ENCODE assay signal across 23 cellular contexts in genomic region chr6:56155634-56156141, GRCh38.
DNase-seq lines count a peak whose midpoint lies in the region; ATAC-seq, FAIRE-seq and TF ChIP-seq lines count a peak whose summit lies in the region.
"Had no signal": no experiment of that assay in that cellular context is flagged by ENCODE, and none has a peak within 500 bp of the region (broad histone marks: within the 10 kb centered on the region; RNA-seq: fewer than 3 reads in every experiment).

No MANE protein-coding gene starts in this region.

- TF ChIP-seq CTCF in HepG2 (CRISPR knock-in tag; IDR thresholded peaks at IDR 0.05) = no peak
- no peak for TF ChIP-seq CTCF in right lobe of liver (IDR thresholded peaks at IDR 0.05)
- no peak for TF ChIP-seq CTCF in endodermal cell (conservative IDR thresholded peaks at IDR 0.05)
- no peak for TF ChIP-seq CTCF in GM20000 (IDR thresholded peaks at IDR 0.05; ENCODE audit: extremely low read depth, missing control alignments)
- TF ChIP-seq CTCF in stomach (IDR thresholded peaks at IDR 0.05) = no peak

- no peak overlapping the region for H4K91ac ChIP-seq in mesenchymal stem cell (ENCODE audit: low read length)

- TF ChIP-seq EP300 in HepG2 (IDR thresholded peaks at IDR 0.05; ENCODE audit: low read depth in 2 of 2, low read length in 2 of 2) = no peak
- no peak for TF ChIP-seq EP300 in HepG2 (CRISPR knock-in tag; IDR thresholded peaks at IDR 0.05; ENCODE audit: borderline replicate concordance)
- no peak for TF ChIP-seq EP300 in stomach (IDR thresholded peaks at IDR 0.05)

- H2AK5ac ChIP-seq in mesenchymal stem cell (ENCODE audit: low read length, severe bottlenecking) = no peak overlapping the region

- peaks cover 19% of the 10 kb centered on the region for H3K27me3 Mint-ChIP-seq in endodermal cell (ENCODE audit: insufficient read depth)
- H3K27me3 Mint-ChIP-seq: B cell, IgD-negative memory B cell had no signal

- intact Hi-C loops in HepG2 (cut with micrococcal nuclease; ENCODE audit: unreplicated experiment) (loop anchor here (10.0 kb wide), 1 partner anchor 61 kb away; no protein-coding TSS in a partner anchor), right lobe of liver (cut with DNase I) (no loop called here), stomach (cut with DNase I; ENCODE audit: low total_unique reads) (no loop called here)

- H2BK5ac ChIP-seq in mesenchymal stem cell (ENCODE audit: low read depth, low read length, poor library complexity, severe bottlenecking) = no peak overlapping the region

- no peak overlapping the region for H3K14ac ChIP-seq in mesenchymal stem cell (ENCODE audit: low read length in 2 of 2)

- peaks cover 9% of the 10 kb centered on the region for H3K4me1 Mint-ChIP-seq in endodermal cell
- H3K4me1 Mint-ChIP-seq: B cell, IgD-negative memory B cell had no signal

- H3K23ac ChIP-seq in mesenchymal stem cell (ENCODE audit: low read length in 2 of 2) = no peak overlapping the region

- ATAC-seq in HepG2 = no peak
- ATAC-seq in right lobe of liver = no peak
- ATAC-seq: CD8-positive, alpha-beta T cell; GM23338 had no signal

- H3K79me1 ChIP-seq in mesenchymal stem cell (replicated peaks; ENCODE audit: low read length, poor library complexity, severe bottlenecking) = no peaks in the 10 kb centered on the region

- H3K79me2 ChIP-seq in HepG2 (ENCODE audit: insufficient read depth, low read length) = no peaks in the 10 kb centered on the region

- no peak overlapping the region for H2BK15ac ChIP-seq in mesenchymal stem cell (ENCODE audit: low read depth, poor library complexity, severe bottlenecking)

- no peak overlapping the region for H2BK12ac ChIP-seq in mesenchymal stem cell (ENCODE audit: low read length in 2 of 2)

- H3K18ac ChIP-seq in mesenchymal stem cell (ENCODE audit: low read depth in 1 of 2, low read length in 2 of 2) = peak overlapping the region in 1 of 2 experiments; percentile 62

- CTCF ChIA-PET in HepG2 (lab: Yijun Ruan, JAX; ENCODE audit: low intra/inter-chr PET ratio, low total read pairs) = no interaction called here

- H3K9me3 ChIP-seq in HepG2 (ENCODE audit: low read length) = peaks cover 8% of the 10 kb centered on the region
- H3K9me3 ChIP-seq in right lobe of liver = no peaks in the 10 kb centered on the region
- H3K9me3 ChIP-seq in endodermal cell (ENCODE audit: control insufficient read depth, low read length) = peaks cover 37% of the 10 kb centered on the region
- peaks cover 11% of the 10 kb centered on the region for H3K9me3 ChIP-seq in mesenchymal stem cell (ENCODE audit: control insufficient read depth, low read length)
- H3K9me3 ChIP-seq in stomach = peaks cover 0 to 29% (median 16%) of the 10 kb centered on the region in 4 donors

- H2BK120ac ChIP-seq in mesenchymal stem cell (ENCODE audit: low read depth, low read length) = no peak overlapping the region

- FAIRE-seq in HepG2 (lab: Jason Lieb, UNC) = no peak
- FAIRE-seq: G401.6, GM12891, GM18507, HTR-8/SVneo had no signal

- no TSS peak for BruUV-seq in HepG2 (replicated peaks; lab: Mats Ljungman, UMichigan)

- H4K20me1 ChIP-seq in HepG2 (ENCODE audit: insufficient read depth, low read length) = no peaks in the 10 kb centered on the region
- H4K20me1 ChIP-seq: BLaER1 treated with 17β-estradiol and CSF1 and Interleukin-3, amounts not matched to agents 10 nM and 100 nM had no signal

- WGBS in HepG2 (ENCODE audit: low lambda C conversion rate) = 5% methylated on average over 4 of the region's 4 CpGs
- 52% methylated on average over 4 of the region's 4 CpGs for WGBS in right lobe of liver (ENCODE audit: insufficient coverage, low coverage, low lambda C conversion rate, missing lambda C conversion rate)
- 80 to 96% methylated on average over 1 to 4 of the region's 4 CpGs for WGBS in endodermal cell (ENCODE audit: insufficient coverage in 1 of 2, insufficient read length in 1 of 2), 2 experiments
- WGBS in mesenchymal stem cell = 70% methylated on average over 3 of the region's 4 CpGs
- 49 to 63% (median 54%) methylated on average over 4 of the region's 4 CpGs for WGBS in stomach, 5 donors

- H3K36me3 ChIP-seq in HepG2 (replicated peaks in 1 of 2; ENCODE audit: control insufficient read depth in 1 of 2, insufficient read depth in 2 of 2, low read length in 2 of 2) (no peaks in the 10 kb centered on the region), right lobe of liver (no peaks in the 10 kb centered on the region), endodermal cell (ENCODE audit: control insufficient read depth, insufficient read depth, low read length) (no peaks in the 10 kb centered on the region), mesenchymal stem cell (ENCODE audit: control insufficient read depth in 1 of 2, insufficient read depth in 2 of 2, low read depth in 1 of 2, low read length in 2 of 2) (peaks cover 0 to 3% of the 10 kb centered on the region in 2 experiments), stomach (peaks cover 0 to 13% (median 0%) of the 10 kb centered on the region in 4 donors)
- H3K36me3 ChIP-seq: BLaER1 treated with 17β-estradiol and CSF1 and Interleukin-3, amounts not matched to agents 10 nM and 100 nM had no signal

- TF ChIP-seq RAD21 in HepG2 (CRISPR knock-in tag; IDR thresholded peaks at IDR 0.05) = no peak

- no peak overlapping the region for H3K27ac Mint-ChIP-seq in endodermal cell
- H3K27ac Mint-ChIP-seq: B cell; CD8-positive, alpha-beta T cell; HFFc6; IgD-negative memory B cell had no signal

- H3K9ac ChIP-seq in HepG2 (ENCODE audit: insufficient read depth, low read depth, low read length) (no peak overlapping the region), endodermal cell (ENCODE audit: extremely low read depth, low read length, poor library complexity, severe bottlenecking) (no peak overlapping the region), mesenchymal stem cell (ENCODE audit: low read length) (no peak overlapping the region)
- H3K9ac ChIP-seq: BLaER1 treated with 17β-estradiol and CSF1 and Interleukin-3, amounts not matched to agents 10 nM and 100 nM had no signal

- no peak overlapping the region for H3K4ac ChIP-seq in mesenchymal stem cell (ENCODE audit: low read depth in 1 of 2, low read length in 2 of 2)

- POLR2A ChIA-PET in HepG2 (lab: Yijun Ruan, JAX) = no interaction called here

- H2AFZ ChIP-seq in HepG2 (ENCODE audit: low read length) (no peak overlapping the region), mesenchymal stem cell (ENCODE audit: low read depth, low read length) (no peak overlapping the region)
- H2AFZ ChIP-seq: GM23338 had no signal

- no peaks in the 10 kb centered on the region for H3K36me3 Mint-ChIP-seq in endodermal cell (ENCODE audit: low read depth)
- H3K36me3 Mint-ChIP-seq: CD8-positive, alpha-beta T cell; IgD-negative memory B cell had no signal

- DNase-seq in HepG2 (ENCODE audit: low spot score) (no peak), right lobe of liver (no peak), endodermal cell (no peak), mesenchymal stem cell (peak; percentile 37), GM20000 (ENCODE audit: low spot score) (no peak), stomach (no peak)
- DNase-seq in stimulated activated CD4-positive, alpha-beta T cell treated with anti-CD3 and anti-CD28 coated beads, Interleukin-4, amount 100 ng/mL, for 4 hours = no peak
- DNase-seq: 8988T; CD8-positive, alpha-beta T cell; DMS 273 treated with DMSO at 0.1 percent for 48 hours; DMS53; DND-41; EL; HCEC 1CT; HFFc6 had no signal

- H3K4me2 ChIP-seq in HepG2 (ENCODE audit: low read depth, low read length) (no peak overlapping the region), mesenchymal stem cell (ENCODE audit: low read length, poor library complexity, severe bottlenecking) (no peak overlapping the region)
- H3K4me2 ChIP-seq: BLaER1 treated with 17β-estradiol and CSF1 and Interleukin-3, amounts not matched to agents 10 nM and 100 nM; GM23338 had no signal

- H3K27me3 ChIP-seq in HepG2 (ENCODE audit: control insufficient read depth in 1 of 2, insufficient read depth in 2 of 2, low read length in 2 of 2) = no peaks in the 10 kb centered on the region
- no peaks in the 10 kb centered on the region for H3K27me3 ChIP-seq in right lobe of liver
- no peaks in the 10 kb centered on the region for H3K27me3 ChIP-seq in endodermal cell (ENCODE audit: control insufficient read depth, insufficient read depth, low read length, poor library complexity, severe bottlenecking)
- H3K27me3 ChIP-seq in mesenchymal stem cell (ENCODE audit: control insufficient read depth in 1 of 2, insufficient read depth in 1 of 2, low read length in 2 of 2) = no peaks in the 10 kb centered on the region
- H3K27me3 ChIP-seq in stomach = no peaks in the 10 kb centered on the region
- H3K27me3 ChIP-seq: BLaER1 treated with 17β-estradiol and CSF1 and Interleukin-3, amounts not matched to agents 10 nM and 100 nM had no signal

- H3K4me3 ChIP-seq in HepG2 (replicated peaks in 1 of 3; ENCODE audit: insufficient read depth in 1 of 3, low read depth in 2 of 3, low read length in 3 of 3) (no peak overlapping the region), right lobe of liver (no peak overlapping the region), endodermal cell (ENCODE audit: low read length) (peak overlapping the region; percentile 15), mesenchymal stem cell (ENCODE audit: insufficient read depth in 1 of 2, low read depth in 1 of 2, low read length in 2 of 2) (no peak overlapping the region), stomach (no peak overlapping the region)
- H3K4me3 ChIP-seq: BLaER1 treated with 17β-estradiol and CSF1 and Interleukin-3, amounts not matched to agents 10 nM and 100 nM; GM23338 had no signal

- no peak overlapping the region for H4K8ac ChIP-seq in mesenchymal stem cell (ENCODE audit: low read length)

- no peak for TF ChIP-seq POLR2A in HepG2 (IDR thresholded peaks at IDR 0.05; ENCODE audit: insufficient read depth in 1 of 2, low read depth in 2 of 2, low read length in 2 of 2)
- TF ChIP-seq POLR2A in right lobe of liver (IDR thresholded peaks at IDR 0.05) = no peak
- no peak for TF ChIP-seq POLR2A in stomach (IDR thresholded peaks at IDR 0.05)

- in situ Hi-C loops in HepG2 (cut with HindIII; ENCODE audit: extremely low pct_ligation_motif_present, low pct_unique_long_range_greater_than_20kb) = no loop called here

- peaks cover 23% of the 10 kb centered on the region for H3K4me1 ChIP-seq in HepG2 (ENCODE audit: insufficient read depth, low read length)
- no peaks in the 10 kb centered on the region for H3K4me1 ChIP-seq in right lobe of liver
- H3K4me1 ChIP-seq in endodermal cell (ENCODE audit: control insufficient read depth, insufficient read depth, low read length) = no peaks in the 10 kb centered on the region
- H3K4me1 ChIP-seq in mesenchymal stem cell (ENCODE audit: control insufficient read depth, insufficient read depth, low read depth, low read length) = no peaks in the 10 kb centered on the region
- H3K4me1 ChIP-seq in stomach = no peaks in the 10 kb centered on the region
- H3K4me1 ChIP-seq: BLaER1 treated with 17β-estradiol and CSF1 and Interleukin-3, amounts not matched to agents 10 nM and 100 nM had no signal

- peaks cover 27% of the 10 kb centered on the region for H3K9me3 Mint-ChIP-seq in endodermal cell

- H3K27ac ChIP-seq in HepG2 (ENCODE audit: extremely low read length, insufficient read depth, low read length) (no peak overlapping the region), right lobe of liver (no peak overlapping the region), endodermal cell (ENCODE audit: low read depth, low read length) (no peak overlapping the region), mesenchymal stem cell (ENCODE audit: low read length, poor library complexity, severe bottlenecking) (no peak overlapping the region), stomach (no peak overlapping the region)
- H3K27ac ChIP-seq: BLaER1 treated with 17β-estradiol and CSF1 and Interleukin-3, amounts not matched to agents 10 nM and 100 nM had no signal

- no peak overlapping the region for H3K4me3 Mint-ChIP-seq in endodermal cell
- H3K4me3 Mint-ChIP-seq: B cell; CD8-positive, alpha-beta T cell; GM23338; HFFc6; IgD-negative memory B cell had no signal
